14 cellular contexts compared by ENCODE assay signal in the genomic region with DNA sequence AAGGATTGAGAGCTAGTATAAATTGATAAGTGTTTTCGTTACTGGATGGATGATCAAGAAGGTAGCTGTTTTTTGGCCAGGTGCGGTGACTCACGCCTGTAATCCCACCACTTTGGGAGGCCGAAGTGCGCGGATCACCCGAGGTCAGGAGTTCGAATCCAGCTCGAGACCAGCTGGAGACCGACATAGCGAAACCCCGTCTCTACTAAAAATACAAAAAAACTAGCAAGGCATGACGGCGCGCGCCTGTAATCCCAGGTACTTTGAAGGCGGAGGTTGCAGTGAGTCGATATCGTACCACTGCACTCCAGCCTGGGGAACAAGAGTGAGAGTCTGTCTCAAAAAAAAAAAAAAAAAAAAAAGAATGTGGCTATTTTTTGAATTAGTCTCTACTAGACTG. TPM values are rescaled to one million over a fixed set of nuclear protein-coding genes. Genes with fewer than 3 reads are reported as not detected.
A peak's percentile ranks its signal among the peaks of the same experiment; 100 is the strongest.
DNase-seq lines count a peak whose midpoint lies in the region; ATAC-seq, FAIRE-seq and TF ChIP-seq lines count a peak whose summit lies in the region.
"Had no signal": no experiment of that assay in that cellular context is flagged by ENCODE, and none has a peak within 500 bp of the region (broad histone marks: within the 10 kb centered on the region; RNA-seq: fewer than 3 reads in every experiment).

No MANE protein-coding gene starts in this region.

- peaks cover 0 to 17% of the 10 kb centered on the region in 2 donors for H3K4me1 Mint-ChIP-seq in natural killer cell treated with Interleukin-12 subunit alpha and Interleukin-12 subunit beta and Interleukin-15 and Interleukin-18, amount 100 ng/mL, for 72 hours (ENCODE audit: low read depth in 2 of 2)
- H3K4me1 Mint-ChIP-seq in natural killer cell (peaks cover 0 to 16% of the 10 kb centered on the region in 2 donors), MCF 10A (ENCODE audit: insufficient read depth, unreplicated experiment) (no peaks in the 10 kb centered on the region)
- H3K4me1 Mint-ChIP-seq in activated CD4-positive, alpha-beta memory T cell treated with anti-CD3 and anti-CD28 coated beads for 36 hours (ENCODE audit: low read depth): peaks cover 27% of the 10 kb centered on the region

- no peaks in the 10 kb centered on the region for H3K36me3 ChIP-seq in upper lobe of right lung
- H3K36me3 ChIP-seq: BLaER1 treated with 17β-estradiol and CSF1 and Interleukin-3, amounts not matched to agents 10 nM and 100 nM had no signal

- TF ChIP-seq CTCF in natural killer cell (IDR thresholded peaks at IDR 0.05) (no peak), foreskin fibroblast (IDR thresholded peaks at IDR 0.05; ENCODE audit: low read depth, low read length) (no peak), upper lobe of right lung (IDR thresholded peaks at IDR 0.05) (no peak), MCF 10A (IDR thresholded peaks at IDR 0.05; ENCODE audit: unreplicated experiment) (no peak)

- TF ChIP-seq POLR2A in H54 (IDR thresholded peaks at IDR 0.05; ENCODE audit: low read depth, low read length): no peak

- peak overlapping the region; percentile 62 to 69 for H3K4me3 ChIP-seq in foreskin fibroblast (ENCODE audit: low read depth in 1 of 2, low read length in 2 of 2)
- H3K4me3 ChIP-seq in upper lobe of right lung: peak overlapping the region; percentile 62
- H3K4me3 ChIP-seq: BLaER1 treated with 17β-estradiol and CSF1 and Interleukin-3, amounts not matched to agents 10 nM and 100 nM had no signal

- H3K27me3 Mint-ChIP-seq in natural killer cell treated with Interleukin-12 subunit alpha and Interleukin-12 subunit beta and Interleukin-15 and Interleukin-18, amount 100 ng/mL, for 72 hours: no peaks in the 10 kb centered on the region
- H3K27me3 Mint-ChIP-seq in natural killer cell (ENCODE audit: low read depth in 2 of 2) (no peaks in the 10 kb centered on the region), MCF 10A (ENCODE audit: insufficient read depth, unreplicated experiment) (no peaks in the 10 kb centered on the region)
- no peaks in the 10 kb centered on the region for H3K27me3 Mint-ChIP-seq in activated CD4-positive, alpha-beta memory T cell treated with anti-CD3 and anti-CD28 coated beads for 36 hours

- no peaks in the 10 kb centered on the region for H3K9me3 Mint-ChIP-seq in natural killer cell treated with Interleukin-12 subunit alpha and Interleukin-12 subunit beta and Interleukin-15 and Interleukin-18, amount 100 ng/mL, for 72 hours
- H3K9me3 Mint-ChIP-seq in natural killer cell (no peaks in the 10 kb centered on the region), MCF 10A (ENCODE audit: unreplicated experiment) (no peaks in the 10 kb centered on the region)
- H3K9me3 Mint-ChIP-seq in activated CD4-positive, alpha-beta memory T cell treated with anti-CD3 and anti-CD28 coated beads for 36 hours: no peaks in the 10 kb centered on the region

- H3K9me3 ChIP-seq in upper lobe of right lung: no peaks in the 10 kb centered on the region
- H3K9me3 ChIP-seq: BLaER1 treated with 17β-estradiol and CSF1 and Interleukin-3, amounts not matched to agents 10 nM and 100 nM had no signal

- CTCF ChIA-PET in activated CD4-positive, alpha-beta memory T cell treated with anti-CD3 and anti-CD28 coated beads for 36 hours (lab: Charles Lee): interaction anchor here (1.3 to 1.4 kb wide), 2 partner anchors 13 to 25 kb away, joined by 4 read pairs; no protein-coding TSS in a partner anchor
- CTCF ChIA-PET in MCF 10A (lab: Yijun Ruan, JAX): no interaction called here

- H3K27me3 ChIP-seq in upper lobe of right lung: no peaks in the 10 kb centered on the region
- H3K27me3 ChIP-seq: BLaER1 treated with 17β-estradiol and CSF1 and Interleukin-3, amounts not matched to agents 10 nM and 100 nM had no signal

- H3K4me1 ChIP-seq in upper lobe of right lung: no peaks in the 10 kb centered on the region
- H3K4me1 ChIP-seq: BLaER1 treated with 17β-estradiol and CSF1 and Interleukin-3, amounts not matched to agents 10 nM and 100 nM had no signal

- peaks cover 13% of the 10 kb centered on the region for H3K36me3 Mint-ChIP-seq in natural killer cell treated with Interleukin-12 subunit alpha and Interleukin-12 subunit beta and Interleukin-15 and Interleukin-18, amount 100 ng/mL, for 72 hours
- H3K36me3 Mint-ChIP-seq in natural killer cell (no peaks in the 10 kb centered on the region), MCF 10A (ENCODE audit: insufficient read depth, unreplicated experiment) (no peaks in the 10 kb centered on the region)
- peaks cover 3% of the 10 kb centered on the region for H3K36me3 Mint-ChIP-seq in activated CD4-positive, alpha-beta memory T cell treated with anti-CD3 and anti-CD28 coated beads for 36 hours

- H3K4me3 Mint-ChIP-seq in natural killer cell treated with Interleukin-12 subunit alpha and Interleukin-12 subunit beta and Interleukin-15 and Interleukin-18, amount 100 ng/mL, for 72 hours: peak overlapping the region; percentile 98
- H3K4me3 Mint-ChIP-seq in natural killer cell (no peak overlapping the region), MCF 10A (ENCODE audit: unreplicated experiment) (no peak overlapping the region)
- H3K4me3 Mint-ChIP-seq in activated CD4-positive, alpha-beta memory T cell treated with anti-CD3 and anti-CD28 coated beads for 36 hours: peak overlapping the region; percentile 77

- intact Hi-C loops in natural killer cell (cut with micrococcal nuclease): no loop called here
- intact Hi-C loops in activated CD4-positive, alpha-beta memory T cell treated with anti-CD3 and anti-CD28 coated beads for 36 hours (cut with micrococcal nuclease): loop anchor here (2.0 to 5.0 kb wide), 2 partner anchors 80 to 95 kb away; partner anchors contain the start of gene RPS4Y1
- intact Hi-C loops in upper lobe of right lung (cut with DNase I): no loop called here
- intact Hi-C loops in MCF 10A (cut with micrococcal nuclease): no loop called here

- no TSS peak for BruUV-seq in MCF 10A (replicated peaks; lab: Mats Ljungman, UMichigan)

- H3K27ac Mint-ChIP-seq in natural killer cell treated with Interleukin-12 subunit alpha and Interleukin-12 subunit beta and Interleukin-15 and Interleukin-18, amount 100 ng/mL, for 72 hours: peak overlapping the region in 1 of 2 donors; percentile 95
- H3K27ac Mint-ChIP-seq in natural killer cell: peak overlapping the region in 1 of 2 donors; percentile 93
- H3K27ac Mint-ChIP-seq in activated CD4-positive, alpha-beta memory T cell treated with anti-CD3 and anti-CD28 coated beads for 36 hours: peak overlapping the region; percentile 97
- no peak overlapping the region for H3K27ac Mint-ChIP-seq in MCF 10A (ENCODE audit: low read depth, unreplicated experiment)

- DNase-seq in natural killer cell treated with Interleukin-12 subunit alpha and Interleukin-12 subunit beta and Interleukin-15 and Interleukin-18, amount 100 ng/mL, for 72 hours (ENCODE audit: low spot score): no peak
- DNase-seq in natural killer cell: no peak
- DNase-seq in activated CD4-positive, alpha-beta memory T cell treated with anti-CD3 and anti-CD28 coated beads for 36 hours: peak; percentile 25
- DNase-seq in foreskin fibroblast: no peak
- DNase-seq in upper lobe of right lung: no peak
- no peak for DNase-seq in H54 (ENCODE audit: insufficient read length, low spot score)
- no peak for DNase-seq in MCF 10A (ENCODE audit: unreplicated experiment)
- DNase-seq: kidney glomerular epithelial cell; NCI-H187 treated with DMSO at 0.1 percent for 48 hours; NK-92 treated with Interleukin-12 subunit alpha and Interleukin-12 subunit beta, amount 100 ng/mL, for 24 hours; nucleus accumbens had no signal

- FAIRE-seq in H54 (lab: Jason Lieb, UNC): no peak
- FAIRE-seq: bronchial epithelial cell had no signal

- H3K27ac ChIP-seq in upper lobe of right lung: no peak overlapping the region
- H3K27ac ChIP-seq: BLaER1 treated with 17β-estradiol and CSF1 and Interleukin-3, amounts not matched to agents 10 nM and 100 nM had no signal

- no peak for ATAC-seq in natural killer cell treated with Interleukin-12 subunit alpha and Interleukin-12 subunit beta and Interleukin-15 and Interleukin-18, amount 100 ng/mL, for 72 hours
- ATAC-seq in natural killer cell (no peak), upper lobe of right lung (no peak), HG02885 (IDR thresholded peaks at IDR 0.05; ENCODE audit: poor library complexity, unreplicated experiment) (no peak)

- POLR2A ChIA-PET in activated CD4-positive, alpha-beta memory T cell treated with anti-CD3 and anti-CD28 coated beads for 36 hours (lab: Charles Lee): no interaction called here
- POLR2A ChIA-PET in MCF 10A (lab: Yijun Ruan, JAX): no interaction called here

RNA-seq across cellular contexts. Expression of gene ZFY, which starts 2.0 kb away (rescaled TPM):
- total RNA-seq in natural killer cell treated with Interleukin-12 subunit alpha and Interleukin-12 subunit beta and Interleukin-15 and Interleukin-18, amount 100 ng/mL, for 72 hours: 10 to 100 TPM in 1 of 2 donors, not detected in 1; 21.4 TPM
- total RNA-seq in natural killer cell: 10 to 100 TPM in 2 of 3 donors, not detected in 1; 29.7 to 31.4 TPM
- 10 to 100 TPM; 13.0 to 13.1 TPM for total RNA-seq in activated CD4-positive, alpha-beta memory T cell treated with anti-CD3 and anti-CD28 coated beads for 36 hours
- 17.1 TPM for total RNA-seq in upper lobe of right lung
- not detected in 2 replicates for total RNA-seq in MCF 10A (2022)

Comparison
In these comparisons a context has a peak if more than half of its experiments do, and no peak if none do; other contexts are left out.
1. H3K4me3 Mint-ChIP-seq: peak in natural killer cell treated with Interleukin-12 subunit alpha and Interleukin-12 subunit beta and Interleukin-15 and Interleukin-18, amount 100 ng/mL, for 72 hours (single experiment) and activated CD4-positive, alpha-beta memory T cell treated with anti-CD3 and anti-CD28 coated beads for 36 hours (single experiment); none in natural killer cell (single experiment) and MCF 10A (single experiment).